8 cellular contexts compared by ENCODE assay signal in genomic region chr6:16761469-16762264, GRCh38. TPM values are rescaled to one million over a fixed set of nuclear protein-coding genes. Genes with fewer than 3 reads are reported as not detected.
DNase-seq lines count a peak whose midpoint lies in the region; ATAC-seq, FAIRE-seq and TF ChIP-seq lines count a peak whose summit lies in the region.

No MANE protein-coding gene starts in this region.

- intact Hi-C loops in head of caudate nucleus (cut with DNase I) (loop anchor here (5.0 to 10.0 kb wide), 4 partner anchors 204 to 429 kb away; no protein-coding TSS in a partner anchor), pancreas (cut with DNase I) (no loop called here), thyroid gland (cut with DNase I) (loop anchor here (5.0 to 10.0 kb wide), 2 partner anchors 87 to 429 kb away; no protein-coding TSS in a partner anchor)

- peak overlapping the region; percentile 66 for H2AFZ ChIP-seq in SK-N-SH (ENCODE audit: low read depth)

- peak overlapping the region; percentile 58 to 81 for H3K4me3 ChIP-seq in SK-N-SH (ENCODE audit: low read depth in 2 of 2, low read length in 1 of 2)
- peak overlapping the region; percentile 80 to 92 (median 88) for H3K4me3 ChIP-seq in pancreas
- H3K4me3 ChIP-seq in thyroid gland (replicated peaks in 1 of 3): peak overlapping the region; percentile 9 to 90 (median 44)

- H3K9me3 Mint-ChIP-seq in activated naive CD4-positive, alpha-beta T cell treated with anti-CD3 and anti-CD28 coated beads, Interleukin-2, amount 50 U/mL, for 72 hours: no peaks in the 10 kb centered on the region

- no peaks in the 10 kb centered on the region for H3K9me2 ChIP-seq in SK-N-SH

- peak overlapping the region; percentile 89 for H3K4me2 ChIP-seq in SK-N-SH

- H3K79me2 ChIP-seq in SK-N-SH (ENCODE audit: insufficient read depth): peaks cover 66% of the 10 kb centered on the region

- H3K4me1 ChIP-seq in SK-N-SH (ENCODE audit: control insufficient read depth in 1 of 2, insufficient read depth in 2 of 2, low read depth in 1 of 2, low read length in 1 of 2): peaks cover 12 to 28% of the 10 kb centered on the region in 2 experiments; a peak in 3 of 4 replicates
- H3K4me1 ChIP-seq in pancreas: peaks cover 0 to 23% (median 0%) of the 10 kb centered on the region in 3 donors
- peaks cover 30% of the 10 kb centered on the region in 2 donors for H3K4me1 ChIP-seq in thyroid gland

- CTCF ChIA-PET in SK-N-SH (lab: Yijun Ruan, JAX): interaction anchor here (0.7 to 4.3 kb wide), 21 partner anchors 11 to 525 kb away, joined by 3 to 49 read pairs (median 5); no protein-coding TSS in a partner anchor

- H3K36me3 ChIP-seq in SK-N-SH (replicated peaks in 1 of 2; ENCODE audit: control insufficient read depth in 1 of 2, insufficient read depth in 2 of 2, low read length in 1 of 2): peaks cover 0 to 4% of the 10 kb centered on the region in 2 experiments
- H3K36me3 ChIP-seq in pancreas: no peaks in the 10 kb centered on the region
- no peaks in the 10 kb centered on the region for H3K36me3 ChIP-seq in thyroid gland

- peak; percentile 24; the same call in 1 of the 2 replicates for TF ChIP-seq RAD21 in SK-N-SH (IDR thresholded peaks at IDR 0.05; ENCODE audit: low read length)

- DNase-seq in DMS53 (lab: John Stamatoyannopoulos, UW): peak; percentile 96
- DNase-seq in HuH-7 (ENCODE audit: low spot score): peak; percentile 72
- peak; percentile 79 for DNase-seq in SK-N-SH
- DNase-seq in activated naive CD4-positive, alpha-beta T cell treated with anti-CD3 and anti-CD28 coated beads, Interleukin-2, amount 50 U/mL, for 72 hours (ENCODE audit: low spot score in 2 of 2): peak; percentile 76 to 84
- DNase-seq in head of caudate nucleus: peak; percentile 66 to 94 (median 80)
- peak; percentile 90 to 94 (median 92) for DNase-seq in pancreas
- DNase-seq in thyroid gland: peak; percentile 95 to 96

- H3K9ac ChIP-seq in SK-N-SH: peak overlapping the region; percentile 94

- peaks cover 35% of the 10 kb centered on the region for H3F3A ChIP-seq in SK-N-SH (replicated peaks; ENCODE audit: insufficient read depth)

- peak; percentile 51 for TF ChIP-seq CTCF in SK-N-SH (IDR thresholded peaks at IDR 0.05)
- TF ChIP-seq CTCF in pancreas (IDR thresholded peaks at IDR 0.05): no peak
- TF ChIP-seq CTCF in thyroid gland (IDR thresholded peaks at IDR 0.05): peak in 3 of 6 experiments; percentile 19 to 36 (median 32)

- FAIRE-seq in pancreas (lab: Jason Lieb, UNC): no peak

- TF ChIP-seq EP300 in SK-N-SH (IDR thresholded peaks at IDR 0.05; ENCODE audit: borderline replicate concordance in 1 of 2, low read depth in 1 of 2, low read length in 1 of 2): peak in 1 of 2 experiments; percentile 49; a peak in 1 of 4 replicates

- peak overlapping the region; percentile 96 to 98 for H3K27ac Mint-ChIP-seq in activated naive CD4-positive, alpha-beta T cell treated with anti-CD3 and anti-CD28 coated beads, Interleukin-2, amount 50 U/mL, for 72 hours

- H3K27me3 ChIP-seq in SK-N-SH (ENCODE audit: insufficient read depth) (no peaks in the 10 kb centered on the region), pancreas (no peaks in the 10 kb centered on the region), thyroid gland (no peaks in the 10 kb centered on the region)

- WGBS in SK-N-SH (ENCODE audit: low lambda C conversion rate): 1% methylated on average over 28 of the region's 72 CpGs
- 0% methylated on average over 57 to 66 of the region's 72 CpGs for WGBS in pancreas, 2 donors
- 1 to 2% methylated on average over 38 to 41 of the region's 72 CpGs for WGBS in thyroid gland, 2 donors

- H4K20me1 ChIP-seq in SK-N-SH (ENCODE audit: insufficient read depth): peaks cover 19% of the 10 kb centered on the region

- peak in 1 of 2 donors; percentile 79 for TF ChIP-seq POLR2A in thyroid gland (IDR thresholded peaks at IDR 0.05)

- H3K36me3 Mint-ChIP-seq in activated naive CD4-positive, alpha-beta T cell treated with anti-CD3 and anti-CD28 coated beads, Interleukin-2, amount 50 U/mL, for 72 hours: peaks cover 9 to 11% of the 10 kb centered on the region in 2 donors

- peak overlapping the region; percentile 77 to 90 for H3K27ac ChIP-seq in SK-N-SH (ENCODE audit: low read depth in 2 of 2, low read length in 1 of 2)
- H3K27ac ChIP-seq in pancreas: peak overlapping the region; percentile 92 to 98 (median 98)
- peak overlapping the region; percentile 93 to 99 (median 98) for H3K27ac ChIP-seq in thyroid gland

- POLR2A ChIA-PET in SK-N-SH (lab: Yijun Ruan, JAX): no interaction called here

- H3K9me3 ChIP-seq in SK-N-SH (no peaks in the 10 kb centered on the region), pancreas (no peaks in the 10 kb centered on the region), thyroid gland (no peaks in the 10 kb centered on the region)

- ATAC-seq in GM21390 (IDR thresholded peaks at IDR 0.05; ENCODE audit: unreplicated experiment) (peak; percentile 40), pancreas (peak; percentile 62 to 72 (median 69))
- peak; percentile 61 to 71 for ATAC-seq in activated naive CD4-positive, alpha-beta T cell treated with anti-CD3 and anti-CD28 coated beads, Interleukin-2, amount 50 U/mL, for 72 hours

TF ChIP-seq in SK-N-SH, 30 proteins besides CTCF, POLR2A, EP300 and RAD21 (continues in another document):
- TF ChIP-seq EZH2phosphoT487 (IDR thresholded peaks at IDR 0.05; ENCODE audit: borderline replicate concordance, low read depth) (no peak), SIN3A (IDR thresholded peaks at IDR 0.05; ENCODE audit: borderline replicate concordance, low read depth, low read length) (no peak), ZBTB33 (IDR thresholded peaks at IDR 0.05; ENCODE audit: borderline replicate concordance, low read depth) (0 out of 2 replicates have a peak, but pooled peaks have one; percentile 18), RFX5 (IDR thresholded peaks at IDR 0.05; ENCODE audit: low read length) (no peak), RCOR1 (IDR thresholded peaks at IDR 0.05; ENCODE audit: low read length) (no peak), RXRA (IDR thresholded peaks at IDR 0.05; ENCODE audit: borderline replicate concordance, low read depth) (no peak; the same call in 1 of the 2 replicates), GATA2 (CRISPR knock-in tag; IDR thresholded peaks at IDR 0.05) (no peak), YY1 (IDR thresholded peaks at IDR 0.05; ENCODE audit: low read depth) (peak; percentile 34; the same call in 1 of the 2 replicates), SMC3 (IDR thresholded peaks at IDR 0.05; ENCODE audit: low read depth, low read length) (peak; percentile 11; the same call in 1 of the 2 replicates), TAF1 (IDR thresholded peaks at IDR 0.05; ENCODE audit: borderline replicate concordance, low read depth, low read length) (no peak; the same call in 1 of the 2 replicates), FOXM1 (IDR thresholded peaks at IDR 0.05; ENCODE audit: low read depth) (no peak), MEF2A (IDR thresholded peaks at IDR 0.05; ENCODE audit: borderline replicate concordance, low read depth) (peak; percentile 8; the same call in 1 of the 2 replicates), MXI1 (IDR thresholded peaks at IDR 0.05; ENCODE audit: low read depth, low read length) (no peak), JUND (IDR thresholded peaks at IDR 0.05) (no peak), POLR2AphosphoS5 (IDR thresholded peaks at IDR 0.05; ENCODE audit: low read depth, low read length) (peak; percentile 8; the same call in 1 of the 2 replicates), CHD2 (IDR thresholded peaks at IDR 0.05; ENCODE audit: low read length, partially characterized antibody) (no peak), TCF12 (IDR thresholded peaks at IDR 0.05) (peak; percentile 24; the same call in 1 of the 2 replicates)
- TF ChIP-seq, protein P1, sequence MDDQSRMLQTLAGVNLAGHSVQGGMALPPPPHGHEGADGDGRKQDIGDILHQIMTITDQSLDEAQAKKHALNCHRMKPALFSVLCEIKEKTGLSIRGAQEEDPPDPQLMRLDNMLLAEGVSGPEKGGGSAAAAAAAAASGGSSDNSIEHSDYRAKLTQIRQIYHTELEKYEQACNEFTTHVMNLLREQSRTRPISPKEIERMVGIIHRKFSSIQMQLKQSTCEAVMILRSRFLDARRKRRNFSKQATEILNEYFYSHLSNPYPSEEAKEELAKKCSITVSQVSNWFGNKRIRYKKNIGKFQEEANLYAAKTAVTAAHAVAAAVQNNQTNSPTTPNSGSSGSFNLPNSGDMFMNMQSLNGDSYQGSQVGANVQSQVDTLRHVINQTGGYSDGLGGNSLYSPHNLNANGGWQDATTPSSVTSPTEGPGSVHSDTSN (IDR thresholded peaks at IDR 0.05): peak; percentile 13; the same call in 1 of the 2 replicates
- TF ChIP-seq, protein P2, sequence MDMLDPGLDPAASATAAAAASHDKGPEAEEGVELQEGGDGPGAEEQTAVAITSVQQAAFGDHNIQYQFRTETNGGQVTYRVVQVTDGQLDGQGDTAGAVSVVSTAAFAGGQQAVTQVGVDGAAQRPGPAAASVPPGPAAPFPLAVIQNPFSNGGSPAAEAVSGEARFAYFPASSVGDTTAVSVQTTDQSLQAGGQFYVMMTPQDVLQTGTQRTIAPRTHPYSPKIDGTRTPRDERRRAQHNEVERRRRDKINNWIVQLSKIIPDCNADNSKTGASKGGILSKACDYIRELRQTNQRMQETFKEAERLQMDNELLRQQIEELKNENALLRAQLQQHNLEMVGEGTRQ (IDR thresholded peaks at IDR 0.05; ENCODE audit: borderline replicate concordance, low read depth, low read length): no peak

RNA-seq across cellular contexts. Expression of gene ATXN1, which starts 0.4 kb away (rescaled TPM):
- polyA plus RNA-seq in SK-N-SH (2012; rRNA removed): 7.9 and 8.1 TPM in 2 replicates
- polyA plus RNA-seq in SK-N-SH (2012; cell fraction: cytosol; rRNA removed): 5.4 and 5.9 TPM in 2 replicates
- polyA plus RNA-seq in SK-N-SH (2012; cell fraction: nucleus; rRNA removed): 15.5 and 24.6 TPM in 2 replicates
- 10 to 100 TPM; 21.6 to 25.4 TPM for total RNA-seq in activated naive CD4-positive, alpha-beta T cell treated with anti-CD3 and anti-CD28 coated beads, Interleukin-2, amount 50 U/mL, for 72 hours
- 10 to 100 TPM; 20.0 to 38.6 (median 22.5) TPM for total RNA-seq in pancreas
- polyA plus RNA-seq in pancreas: 1 to 10 TPM; 4.9 to 8.1 TPM
- total RNA-seq in thyroid gland: 10 to 100 TPM; 62.1 to 88.1 (median 83.0) TPM

Comparison
In these comparisons a context has a peak if more than half of its experiments do, and no peak if none do; other contexts are left out.
1. Peak in every context shown above with its lines: DNase-seq, ATAC-seq, H3K4me3 ChIP-seq and H3K27ac ChIP-seq.
2. intact Hi-C loops: an anchor here in head of caudate nucleus (5.0 to 10.0 kb wide) and thyroid gland (5.0 to 10.0 kb wide); none called in pancreas.